ENCODE assay signal across 35 cellular contexts in the genomic region with DNA sequence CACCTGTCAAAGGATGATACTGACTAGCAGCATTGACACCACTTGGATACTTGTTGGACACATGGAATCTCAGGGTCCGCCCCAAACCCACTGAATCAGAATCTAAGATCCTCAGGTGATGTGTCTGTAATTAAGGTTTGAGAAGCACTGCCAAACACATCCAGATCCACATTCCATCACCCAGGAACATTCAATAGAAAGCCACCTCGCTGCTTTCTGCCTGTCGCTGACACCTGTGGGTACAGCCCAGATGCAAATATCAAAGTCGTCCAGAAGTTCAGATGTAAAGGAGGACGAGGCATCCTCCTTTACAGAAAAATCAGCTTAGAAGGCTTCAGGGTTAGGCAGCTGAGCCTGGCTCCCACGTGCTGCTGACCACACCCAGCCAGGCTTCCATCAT. TPM values are rescaled to one million over a fixed set of nuclear protein-coding genes. Genes with fewer than 3 reads are reported as not detected.
DNase-seq lines count a peak whose midpoint lies in the region; ATAC-seq and TF ChIP-seq lines count a peak whose summit lies in the region.
"Had no signal": no experiment of that assay in that cellular context is flagged by ENCODE, and none has a peak within 500 bp of the region (broad histone marks: within the 10 kb centered on the region; RNA-seq: fewer than 3 reads in every experiment).

No MANE protein-coding gene starts in this region.

- H3K4me1 Mint-ChIP-seq in dendritic cell treated with granulocyte-macrophage colony-stimulating factor and Interleukin-4, amounts not matched to agents 40 ng/mL and 50 ng/mL, for 4 days (ENCODE audit: low read depth): peaks cover 71% of the 10 kb centered on the region

- H3K9me3 ChIP-seq in HEK293 (ENCODE audit: control insufficient read depth, insufficient read depth, low read depth, low read length): no peaks in the 10 kb centered on the region
- H3K9me3 ChIP-seq: A549; BE2C; BLaER1; BLaER1 treated with 17β-estradiol and CSF1 and Interleukin-3, amounts not matched to agents 10 nM and 100 nM; Caco-2 had no signal

- no peaks in the 10 kb centered on the region for H3K4me1 ChIP-seq in HEK293 (ENCODE audit: control insufficient read depth, insufficient read depth, low read length)
- H3K4me1 ChIP-seq: BE2C, Caco-2 had no signal

- H3K27ac Mint-ChIP-seq in dendritic cell treated with granulocyte-macrophage colony-stimulating factor and Interleukin-4, amounts not matched to agents 40 ng/mL and 50 ng/mL, for 4 days: peak overlapping the region; percentile 10
- H3K27ac Mint-ChIP-seq: B cell; CD14-positive monocyte; CD4-positive, alpha-beta memory T cell; CD4-positive, alpha-beta T cell; CD4-positive, CD25-positive, alpha-beta regulatory T cell; CD8-positive, alpha-beta memory T cell; CD8-positive, alpha-beta T cell had no signal

- H3K36me3 Mint-ChIP-seq in dendritic cell treated with granulocyte-macrophage colony-stimulating factor and Interleukin-4, amounts not matched to agents 40 ng/mL and 50 ng/mL, for 4 days (ENCODE audit: low read depth): peaks cover 9% of the 10 kb centered on the region
- H3K36me3 Mint-ChIP-seq: CD14-positive monocyte; CD4-positive, CD25-positive, alpha-beta regulatory T cell had no signal

- peaks cover 14% of the 10 kb centered on the region for H3K27me3 Mint-ChIP-seq in dendritic cell treated with granulocyte-macrophage colony-stimulating factor and Interleukin-4, amounts not matched to agents 40 ng/mL and 50 ng/mL, for 4 days

- POLR2A ChIA-PET in HEK293 (lab: Yijun Ruan, JAX): interaction anchor here (1.5 kb wide), 1 partner anchor 205 kb away, joined by 4 read pairs; no protein-coding TSS in a partner anchor

- peaks cover 0 to 10% of the 10 kb centered on the region in 2 experiments; a peak in 1 of 3 replicates for H3K36me3 ChIP-seq in HEK293 (ENCODE audit: control insufficient read depth in 2 of 2, insufficient read depth in 1 of 2, low read length in 2 of 2)
- H3K36me3 ChIP-seq: BE2C; BLaER1; BLaER1 treated with 17β-estradiol and CSF1 and Interleukin-3, amounts not matched to agents 10 nM and 100 nM had no signal

- ATAC-seq in GM19035 (IDR thresholded peaks at IDR 0.05; ENCODE audit: unreplicated experiment): no peak
- no peak for ATAC-seq in sciatic nerve
- ATAC-seq in HG03108 (IDR thresholded peaks at IDR 0.05; ENCODE audit: unreplicated experiment): no peak
- ATAC-seq: A549; CD8-positive, alpha-beta T cell had no signal

- intact Hi-C loops in dendritic cell treated with granulocyte-macrophage colony-stimulating factor and Interleukin-4, amounts not matched to agents 40 ng/mL and 50 ng/mL, for 4 days (cut with micrococcal nuclease): loop anchor here (10.0 kb wide), 3 partner anchors 209 to 501 kb away; a partner anchor contains a TSS
- intact Hi-C loops in sciatic nerve (cut with DNase I): no loop called here

- H3K9me3 Mint-ChIP-seq in dendritic cell treated with granulocyte-macrophage colony-stimulating factor and Interleukin-4, amounts not matched to agents 40 ng/mL and 50 ng/mL, for 4 days: no peaks in the 10 kb centered on the region
- H3K9me3 Mint-ChIP-seq: CD14-positive monocyte; CD4-positive, alpha-beta memory T cell; CD4-positive, alpha-beta T cell; CD4-positive, CD25-positive, alpha-beta regulatory T cell; CD8-positive, alpha-beta memory T cell; CD8-positive, alpha-beta T cell had no signal

- CTCF ChIA-PET in HEK293 (lab: Yijun Ruan, JAX): no interaction called here

- H3K4me3 ChIP-seq in HEK293 (ENCODE audit: low read depth, low read length): no peak overlapping the region
- H3K4me3 ChIP-seq in coronary artery: no peak overlapping the region
- H3K4me3 ChIP-seq: A549; BLaER1; BLaER1 treated with 17β-estradiol and CSF1 and Interleukin-3, amounts not matched to agents 10 nM and 100 nM had no signal

- TF ChIP-seq CTCF in HEK293 (tag by site-specific recombination; IDR thresholded peaks at IDR 0.05) (no peak), coronary artery (IDR thresholded peaks at IDR 0.05) (no peak)

- DNase-seq in coronary artery (ENCODE audit: low spot score) (peak; percentile 21), islet precursor cell (peak; percentile 37), sciatic nerve (ENCODE audit: low spot score) (no peak)
- DNase-seq in stimulated activated CD4-positive, alpha-beta T cell treated with anti-CD3 and anti-CD28 coated beads, Interleukin-4, amount 100 ng/mL, for 24 hours: no peak
- DNase-seq: 8988T; ACHN; AML-193; BE2C; C1 segment of cervical spinal cord; Caco-2; Calu3; CD4-positive, alpha-beta memory T cell; CD4-positive, alpha-beta T cell; CD4-positive, CD25-positive, alpha-beta regulatory T cell; CD8-positive, alpha-beta memory T cell; CD8-positive, alpha-beta T cell; COR-L47; DMS 273 treated with DMSO at 0.1 percent for 48 hours; DMS153; DMS53; DMS79; DMS79 treated with DMSO at 0.1 percent for 48 hours; DND-41; EL had no signal

- no peak overlapping the region for H3K4me3 Mint-ChIP-seq in dendritic cell treated with granulocyte-macrophage colony-stimulating factor and Interleukin-4, amounts not matched to agents 40 ng/mL and 50 ng/mL, for 4 days
- H3K4me3 Mint-ChIP-seq: B cell; CD4-positive, alpha-beta memory T cell; CD4-positive, alpha-beta T cell; CD8-positive, alpha-beta T cell had no signal

- H3K27ac ChIP-seq in HEK293 (ENCODE audit: extremely low read depth, low read depth, low read length) (no peak overlapping the region), coronary artery (no peak overlapping the region)
- H3K27ac ChIP-seq: 22Rv1; A549; BLaER1; BLaER1 treated with 17β-estradiol and CSF1 and Interleukin-3, amounts not matched to agents 10 nM and 100 nM; C4-2B had no signal

TF ChIP-seq in HEK293, 187 proteins besides CTCF, POLR2A, EP300 and RAD21:
- no peak for TF ChIP-seq HOXC10 (CRISPR knock-in tag; IDR thresholded peaks at IDR 0.05)
- TF ChIP-seq ZNF366 (tag by site-specific recombination; conservative IDR thresholded peaks at IDR 0.05): no peak
- TF ChIP-seq ZNF2 (tag by site-specific recombination; IDR thresholded peaks at IDR 0.05): no peak
- TF ChIP-seq WT1 (tag by site-specific recombination; IDR thresholded peaks at IDR 0.05): no peak
- TF ChIP-seq ZBTB7A (tag by site-specific recombination; IDR thresholded peaks at IDR 0.05; ENCODE audit: low read depth): no peak
- TF ChIP-seq SCRT1 (tag by site-specific recombination; IDR thresholded peaks at IDR 0.05; ENCODE audit: borderline replicate concordance): peak; percentile 72; the same call in 1 of the 2 replicates
- TF ChIP-seq, protein P1, sequence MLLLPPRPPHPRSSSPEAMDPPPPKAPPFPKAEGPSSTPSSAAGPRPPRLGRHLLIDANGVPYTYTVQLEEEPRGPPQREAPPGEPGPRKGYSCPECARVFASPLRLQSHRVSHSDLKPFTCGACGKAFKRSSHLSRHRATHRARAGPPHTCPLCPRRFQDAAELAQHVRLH (tag by site-specific recombination; IDR thresholded peaks at IDR 0.05): no peak
- TF ChIP-seq ZNF548 (tag by site-specific recombination; IDR thresholded peaks at IDR 0.05): no peak
- peak; percentile 77 for TF ChIP-seq SCRT2 (tag by site-specific recombination; IDR thresholded peaks at IDR 0.05)
- TF ChIP-seq, protein P2, sequence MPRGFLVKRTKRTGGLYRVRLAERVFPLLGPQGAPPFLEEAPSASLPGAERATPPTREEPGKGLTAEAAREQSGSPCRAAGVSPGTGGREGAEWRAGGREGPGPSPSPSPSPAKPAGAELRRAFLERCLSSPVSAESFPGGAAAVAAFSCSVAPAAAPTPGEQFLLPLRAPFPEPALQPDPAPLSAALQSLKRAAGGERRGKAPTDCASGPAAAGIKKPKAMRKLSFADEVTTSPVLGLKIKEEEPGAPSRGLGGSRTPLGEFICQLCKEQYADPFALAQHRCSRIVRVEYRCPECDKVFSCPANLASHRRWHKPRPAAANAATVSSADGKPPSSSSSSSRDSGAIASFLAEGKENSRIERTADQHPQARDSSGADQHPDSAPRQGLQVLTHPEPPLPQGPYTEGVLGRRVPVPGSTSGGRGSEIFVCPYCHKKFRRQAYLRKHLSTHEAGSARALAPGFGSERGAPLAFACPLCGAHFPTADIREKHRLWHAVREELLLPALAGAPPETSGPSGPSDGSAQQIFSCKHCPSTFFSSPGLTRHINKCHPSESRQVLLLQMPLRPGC (tag by site-specific recombination; IDR thresholded peaks at IDR 0.05): no peak

RNA-seq across cellular contexts. Expression of a gene that starts 5.2 kb away (rescaled TPM):
- 1,050 TPM for total RNA-seq in sciatic nerve

Comparison
In these comparisons a context has a peak if more than half of its experiments do, and no peak if none do; other contexts are left out.
1. DNase-seq: peak in coronary artery (single experiment) and islet precursor cell (single experiment); none in stimulated activated CD4-positive, alpha-beta T cell treated with anti-CD3 and anti-CD28 coated beads, Interleukin-4, amount 100 ng/mL, for 24 hours (single experiment) and sciatic nerve (single experiment).